20 cellular contexts compared by ENCODE assay signal in the genomic region with DNA sequence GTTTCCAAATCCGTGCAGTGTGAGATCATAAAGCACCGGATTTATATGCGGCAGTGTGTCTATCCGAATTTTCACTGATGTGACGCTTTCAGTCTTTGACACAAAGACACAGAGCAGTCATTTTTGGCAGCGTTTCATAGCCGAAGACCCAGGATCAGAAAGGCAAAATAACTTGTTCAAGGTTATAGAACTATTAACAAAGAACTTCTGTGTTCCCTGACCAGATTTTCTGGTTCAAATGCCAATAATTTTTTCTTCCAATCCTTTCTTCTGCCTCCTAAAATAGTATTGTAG. TPM values are rescaled to one million over a fixed set of nuclear protein-coding genes. Genes with fewer than 3 reads are reported as not detected.
"Had no signal": no experiment of that assay in that cellular context is flagged by ENCODE, and none has a peak within 500 bp of the region (broad histone marks: within the 10 kb centered on the region; RNA-seq: fewer than 3 reads in every experiment).

No MANE protein-coding gene starts in this region.

- H3K4me1 ChIP-seq: lower lobe of right lung had no signal

- H3K4me3 ChIP-seq: esophagus squamous epithelium, lower lobe of right lung, upper lobe of left lung had no signal

- H3K4me3 Mint-ChIP-seq: activated CD4-positive, alpha-beta T cell treated with anti-CD3 and anti-CD28 coated beads, Interleukin-2, amount 10 ng/mL, durations not matched to agents 24 days and 14 days; activated naive CD8-positive, alpha-beta T cell; central memory CD8-positive, alpha-beta T cell had no signal

- H3K27ac ChIP-seq: brain microvascular endothelial cell, coronary artery, esophagus squamous epithelium, lower lobe of right lung, upper lobe of left lung had no signal

- H3K4me1 Mint-ChIP-seq: activated CD4-positive, alpha-beta T cell treated with anti-CD3 and anti-CD28 coated beads, Interleukin-2, amount 10 ng/mL, durations not matched to agents 24 days and 14 days had no signal

- H3K36me3 ChIP-seq: brain microvascular endothelial cell, esophagus squamous epithelium, lower lobe of right lung, upper lobe of left lung had no signal

- H3K27ac Mint-ChIP-seq: activated CD4-positive, alpha-beta T cell treated with anti-CD3 and anti-CD28 coated beads, Interleukin-2, amount 10 ng/mL, durations not matched to agents 24 days and 14 days; activated naive CD8-positive, alpha-beta T cell; activated T-cell treated with anti-CD3 and anti-CD28 coated beads, Interleukin-2, amount 50 U/mL, for 72 hours had no signal

- H3K9me3 ChIP-seq: esophagus squamous epithelium, lower lobe of right lung had no signal

- DNase-seq: activated CD4-positive, alpha-beta T cell treated with anti-CD3 and anti-CD28 coated beads, Interleukin-2, amount 10 ng/mL, durations not matched to agents 24 days and 14 days; activated CD4-positive, CD25-positive, alpha-beta regulatory T cell; activated CD8-positive, alpha-beta memory T cell treated with anti-CD3 and anti-CD28 coated beads, Interleukin-2, amount 50 U/mL, for 48 hours; activated gamma-delta T cell; activated T-cell treated with anti-CD3 and anti-CD28 coated beads, Interleukin-2, amount 50 U/mL, for 72 hours; amygdala; brain microvascular endothelial cell; esophagus squamous epithelium; lower lobe of right lung; stimulated activated CD4-positive, alpha-beta T cell treated with anti-CD3 and anti-CD28 coated beads, Interleukin-15, amount 100 ng/mL, for 24 hours; stimulated activated CD4-positive, alpha-beta T cell treated with anti-CD3 and anti-CD28 coated beads, Interleukin-4, amount 100 ng/mL, for 24 hours; stimulated activated naive CD4-positive, alpha-beta T cell treated with Interleukin-2 at 50 U/mL for 16 hours; T-helper 2 cell; upper lobe of left lung had no signal

RNA-seq across cellular contexts. Expression of a gene that starts 1.1 kb away (rescaled TPM):
- total RNA-seq: activated CD4-positive, alpha-beta T cell treated with anti-CD3 and anti-CD28 coated beads, Interleukin-2, amount 10 ng/mL, durations not matched to agents 24 days and 14 days; activated T-cell treated with anti-CD3 and anti-CD28 coated beads, Interleukin-2, amount 50 U/mL, for 72 hours; endothelial cell of umbilical vein; esophagus squamous epithelium; fibroblast of villous mesenchyme; glomerular endothelial cell; lower lobe of right lung; upper lobe of left lung had no signal
- polyA plus RNA-seq: endothelial cell of umbilical vein had no signal
